35 cellular contexts compared by ENCODE assay signal in the genomic region with DNA sequence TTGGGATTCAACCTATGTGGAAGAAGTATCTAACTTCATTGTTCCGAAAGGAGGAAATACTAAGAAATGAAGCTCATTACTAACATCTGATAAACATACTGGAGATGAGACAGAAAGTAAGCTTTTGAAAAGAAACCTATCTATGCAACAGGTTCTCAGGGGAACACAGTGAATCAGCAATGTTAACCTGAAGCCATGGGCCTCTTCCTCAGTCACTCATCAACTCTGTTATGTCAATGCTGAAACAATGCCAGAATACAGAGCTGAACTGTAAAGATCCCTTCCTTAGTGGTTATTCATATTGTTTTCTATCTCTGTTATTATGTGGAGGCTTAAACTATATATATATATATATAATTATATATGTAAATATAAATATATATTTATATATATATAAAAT. TPM values are rescaled to one million over a fixed set of nuclear protein-coding genes. Genes with fewer than 3 reads are reported as not detected.
DNase-seq lines count a peak whose midpoint lies in the region; ATAC-seq, FAIRE-seq and TF ChIP-seq lines count a peak whose summit lies in the region.
"Had no signal": no experiment of that assay in that cellular context is flagged by ENCODE, and none has a peak within 500 bp of the region (broad histone marks: within the 10 kb centered on the region; RNA-seq: fewer than 3 reads in every experiment).

No MANE protein-coding gene starts in this region.

- H3K27ac Mint-ChIP-seq in GM23338, result no peak overlapping the region
- H3K27ac Mint-ChIP-seq: activated naive CD4-positive, alpha-beta T cell treated with anti-CD3 and anti-CD28 coated beads, Interleukin-2, amount 10 ng/mL, durations not matched to agents 7 days and 5 days; brain; CD4-positive, alpha-beta T cell; endodermal cell; IgD-negative memory B cell; stimulated activated naive CD8-positive, alpha-beta T cell treated with anti-CD3 and anti-CD28 coated beads, Interleukin-15, Interleukin-2, amounts not matched to agents 100 ng/mL and 50 ng/mL, for 24 hours; T-helper 1 cell treated with Interleukin-12 subunit alpha and Interleukin-12 subunit beta and Interleukin-4 antibody, amounts not matched to agents 30 μg/mL and 1 μg/mL, for 36 hours had no signal

- no peak for TF ChIP-seq CTCF in GM23338 (conservative IDR thresholded peaks at IDR 0.05; ENCODE audit: low read depth in 2 of 2)
- no peak for TF ChIP-seq CTCF in keratinocyte (optimal IDR thresholded peaks at IDR 0.05 in 1 of 3, IDR thresholded peaks at IDR 0.05 in 1 of 3, conservative IDR thresholded peaks at IDR 0.05 in 1 of 3; ENCODE audit: extremely low read depth in 1 of 3, insufficient read depth in 2 of 3, low read length in 3 of 3)

- H3K4me1 Mint-ChIP-seq in GM23338, result peaks cover 24% of the 10 kb centered on the region
- H3K4me1 Mint-ChIP-seq: activated naive CD4-positive, alpha-beta T cell treated with anti-CD3 and anti-CD28 coated beads, Interleukin-2, amount 10 ng/mL, durations not matched to agents 7 days and 5 days; IgD-negative memory B cell had no signal

- H3K9me1 ChIP-seq in keratinocyte (ENCODE audit: control insufficient read depth, extremely low read depth, insufficient read depth, low read length), result no peaks in the 10 kb centered on the region

- H3K4me1 ChIP-seq in GM23338 (ENCODE audit: insufficient read depth), result peaks cover 25% of the 10 kb centered on the region
- H3K4me1 ChIP-seq in keratinocyte (ENCODE audit: control insufficient read depth, extremely low read depth, insufficient read depth, low read length), result no peaks in the 10 kb centered on the region
- H3K4me1 ChIP-seq: A549, pancreas had no signal

- no peak overlapping the region for H3K4me3 ChIP-seq in GM23338
- no peak overlapping the region for H3K4me3 ChIP-seq in keratinocyte (ENCODE audit: control insufficient read depth in 2 of 3, extremely low read depth in 1 of 3, insufficient read depth in 2 of 3, low read depth in 1 of 3, low read length in 3 of 3)
- H3K4me3 ChIP-seq: A549, esophagus squamous epithelium, pancreas, thoracic aorta had no signal

- no peaks in the 10 kb centered on the region for H3K36me3 ChIP-seq in GM23338 (ENCODE audit: insufficient read depth)
- H3K36me3 ChIP-seq in keratinocyte (ENCODE audit: control insufficient read depth in 2 of 2, extremely low read depth in 1 of 2, insufficient read depth in 2 of 2, low read length in 2 of 2), result no peaks in the 10 kb centered on the region
- H3K36me3 ChIP-seq: esophagus squamous epithelium, pancreas, thoracic aorta had no signal

- no peaks in the 10 kb centered on the region for H3K9me3 Mint-ChIP-seq in GM23338
- H3K9me3 Mint-ChIP-seq: brain; CD4-positive, alpha-beta T cell; endodermal cell; T-helper 1 cell treated with Interleukin-12 subunit alpha and Interleukin-12 subunit beta and Interleukin-4 antibody, amounts not matched to agents 30 μg/mL and 1 μg/mL, for 36 hours had no signal

- DNase-seq in NCI-H748 (lab: John Stamatoyannopoulos, UW; ENCODE audit: unreplicated experiment), result peak; percentile 21
- DNase-seq in NCI-H748 treated with DMSO at 0.1 percent for 48 hours (lab: John Stamatoyannopoulos, UW), result no peak
- no peak for DNase-seq in GM23338 (ENCODE audit: low spot score)
- peak; percentile 24 for DNase-seq in NCI-H2171 (lab: John Stamatoyannopoulos, UW)
- no peak for DNase-seq in keratinocyte (ENCODE audit: low read depth, low spot score)
- no peak for DNase-seq in epidermal melanocyte (ENCODE audit: insufficient read length, low spot score)
- DNase-seq in activated gamma-delta T cell (lab: John Stamatoyannopoulos, UW), result no peak
- DNase-seq: activated CD4-positive, alpha-beta T cell treated with anti-CD3 and anti-CD28 coated beads, Interleukin-2, amount 50 U/mL, for 48 hours; activated naive CD4-positive, alpha-beta T cell treated with anti-CD3 and anti-CD28 coated beads, Interleukin-2, amount 10 ng/mL, durations not matched to agents 7 days and 5 days; CD4-positive, alpha-beta T cell; dermis blood vessel endothelial cell; EL; endodermal cell; esophagus squamous epithelium; head of caudate nucleus; left ventricle myocardium superior; mesendoderm; NCI-H2029 treated with DMSO at 0.1 percent for 48 hours; NCI-H510A; pancreas; retina; RPMI8226 had no signal

- no peaks in the 10 kb centered on the region for H3K27me3 ChIP-seq in GM23338 (ENCODE audit: insufficient read depth)
- no peaks in the 10 kb centered on the region for H3K27me3 ChIP-seq in keratinocyte (ENCODE audit: control insufficient read depth, extremely low read depth, insufficient read depth, low read length)
- H3K27me3 ChIP-seq: esophagus squamous epithelium, foreskin keratinocyte, pancreas had no signal

- no peaks in the 10 kb centered on the region for H3K27me3 Mint-ChIP-seq in GM23338 (ENCODE audit: insufficient read depth, low read depth, poor library complexity)
- H3K27me3 Mint-ChIP-seq: activated naive CD4-positive, alpha-beta T cell treated with anti-CD3 and anti-CD28 coated beads, Interleukin-2, amount 10 ng/mL, durations not matched to agents 7 days and 5 days; CD4-positive, alpha-beta T cell; IgD-negative memory B cell; stimulated activated naive CD8-positive, alpha-beta T cell treated with anti-CD3 and anti-CD28 coated beads, Interleukin-15, Interleukin-2, amounts not matched to agents 100 ng/mL and 50 ng/mL, for 24 hours had no signal

- dilution Hi-C loops in keratinocyte (cut with MboI; ENCODE audit: extremely low pct_ligation_motif_present, low sequenced_read_pairs), result no loop called here

- H3K4me2 ChIP-seq in GM23338, result no peak overlapping the region
- H3K4me2 ChIP-seq in keratinocyte (ENCODE audit: control insufficient read depth, extremely low read depth, insufficient read depth, low read depth, low read length), result no peak overlapping the region
- H3K4me2 ChIP-seq: A549 had no signal

- no peak overlapping the region for H3K27ac ChIP-seq in GM23338 (ENCODE audit: low read depth)
- no peak overlapping the region for H3K27ac ChIP-seq in keratinocyte (ENCODE audit: control insufficient read depth, insufficient read depth, low read length)
- H3K27ac ChIP-seq: A549, esophagus squamous epithelium, foreskin keratinocyte, pancreas, thoracic aorta had no signal

- H3K36me3 Mint-ChIP-seq in GM23338 (ENCODE audit: low read depth), result no peaks in the 10 kb centered on the region
- H3K36me3 Mint-ChIP-seq: activated naive CD4-positive, alpha-beta T cell treated with anti-CD3 and anti-CD28 coated beads, Interleukin-2, amount 10 ng/mL, durations not matched to agents 7 days and 5 days; brain; IgD-negative memory B cell had no signal

- H3F3A ChIP-seq in GM23338 (replicated peaks; ENCODE audit: low read depth), result no peaks in the 10 kb centered on the region

- ATAC-seq in GM23338 (no peak), GM21360 (IDR thresholded peaks at IDR 0.05; ENCODE audit: unreplicated experiment) (no peak)
- ATAC-seq: A549, foreskin keratinocyte, left ventricle myocardium superior, pancreas had no signal

- peak overlapping the region; percentile 49; the same call in 1 of the 2 replicates for H2AFZ ChIP-seq in GM23338
- no peak overlapping the region for H2AFZ ChIP-seq in keratinocyte (ENCODE audit: control insufficient read depth, low read length)

- peak; percentile 26 for FAIRE-seq in keratinocyte (lab: Jason Lieb, UNC)
- FAIRE-seq: A549, GM18507, H54, islet of Langerhans, urothelium cell line had no signal

- H3K79me2 ChIP-seq in GM23338 (replicated peaks; ENCODE audit: insufficient read depth) (no peaks in the 10 kb centered on the region), keratinocyte (ENCODE audit: control insufficient read depth, insufficient read depth, low read length) (no peaks in the 10 kb centered on the region)

- no peaks in the 10 kb centered on the region for H4K20me1 ChIP-seq in GM23338 (replicated peaks; ENCODE audit: insufficient read depth)
- H4K20me1 ChIP-seq in keratinocyte (ENCODE audit: control insufficient read depth, extremely low read depth, insufficient read depth, low read length), result no peaks in the 10 kb centered on the region

- no peaks in the 10 kb centered on the region; the same call in 1 of the 2 replicates for H3K9me2 ChIP-seq in GM23338 (ENCODE audit: insufficient read depth)

- no peak overlapping the region for H3K9ac ChIP-seq in keratinocyte (ENCODE audit: control insufficient read depth, extremely low read depth, insufficient read depth, low read length)

- no peak overlapping the region for H3K4me3 Mint-ChIP-seq in GM23338
- H3K4me3 Mint-ChIP-seq: activated naive CD4-positive, alpha-beta T cell treated with anti-CD3 and anti-CD28 coated beads, Interleukin-2, amount 10 ng/mL, durations not matched to agents 7 days and 5 days; brain; CD4-positive, alpha-beta T cell; endodermal cell; IgD-negative memory B cell; stimulated activated naive CD8-positive, alpha-beta T cell treated with anti-CD3 and anti-CD28 coated beads, Interleukin-15, Interleukin-2, amounts not matched to agents 100 ng/mL and 50 ng/mL, for 24 hours; T-helper 1 cell treated with Interleukin-12 subunit alpha and Interleukin-12 subunit beta and Interleukin-4 antibody, amounts not matched to agents 30 μg/mL and 1 μg/mL, for 36 hours had no signal

- H3K9me3 ChIP-seq in keratinocyte (ENCODE audit: control insufficient read depth, low read depth, low read length), result no peaks in the 10 kb centered on the region
- H3K9me3 ChIP-seq: A549, esophagus squamous epithelium, pancreas, thoracic aorta had no signal

TF ChIP-seq in GM23338, 12 proteins besides CTCF, POLR2A, EP300 and RAD21 (continues in another document):
- TF ChIP-seq CREB1 (CRISPR knock-in tag; IDR thresholded peaks at IDR 0.05; ENCODE audit: low read depth) (no peak), STAT1 (IDR thresholded peaks at IDR 0.05; ENCODE audit: unreplicated experiment) (no peak), ZNF331 (CRISPR knock-in tag; IDR thresholded peaks at IDR 0.05; ENCODE audit: low read depth) (no peak), EZH2 (IDR thresholded peaks at IDR 0.05; ENCODE audit: low read depth, unreplicated experiment) (no peak), ZNF114 (CRISPR knock-in tag; IDR thresholded peaks at IDR 0.05) (no peak)

RNA-seq across cellular contexts. Expression of gene ESRRG, which starts 55.5 kb away (rescaled TPM):
- total RNA-seq in GM23338 (2014; rRNA removed; shearing (Covaris generic)), result 1.7 and 3.2 TPM in 2 replicates
- polyA plus RNA-seq in GM23338 (2016; fragmentation: Nextera tagmentation; extraction: Ambion mirVana) (0.66 and 1.2 TPM in 2 replicates), keratinocyte (0.08 to 0.16 TPM (median 0.08 TPM) in 3 replicates)
- polyA plus RNA-seq in keratinocyte (2011; ENCODE audit: low read depth), result not detected
- 0.04 and 0.07 TPM in 2 replicates for polyA plus RNA-seq in keratinocyte (2011; cell fraction: cytosol; rRNA removed)
- polyA plus RNA-seq in keratinocyte (2011; cell fraction: nucleus; rRNA removed), result 0.05 and 0.08 TPM in 2 replicates
- 0.14 TPM in 1 of 2 replicates, not detected in the other for polyA plus RNA-seq in keratinocyte (2012; ENCODE audit: low replicate concordance)
- 0.42 to 1.3 TPM (median 0.46 TPM) in 3 replicates for polyA minus RNA-seq in keratinocyte
- not detected for polyA minus RNA-seq in keratinocyte (2011; cell fraction: cytosol; rRNA and poly(A)+ RNA removed)
- polyA minus RNA-seq in keratinocyte (2011; cell fraction: nucleus; rRNA and poly(A)+ RNA removed), result 0.42 and 0.47 TPM in 2 replicates
- total RNA-seq: CD4-positive, alpha-beta T cell; dermis blood vessel endothelial cell; HT-29; thoracic aorta had no signal

Comparison
In these comparisons a context has a peak if more than half of its experiments do, and no peak if none do; other contexts are left out.
1. DNase-seq: peak in NCI-H748 (single experiment) and NCI-H2171 (single experiment); none in NCI-H748 treated with DMSO at 0.1 percent for 48 hours (single experiment), GM23338 (single experiment), keratinocyte (single experiment), epidermal melanocyte (single experiment) and activated gamma-delta T cell (single experiment).